Comparison of ENCODE assay signal across 1 cellular context in the genomic region with DNA sequence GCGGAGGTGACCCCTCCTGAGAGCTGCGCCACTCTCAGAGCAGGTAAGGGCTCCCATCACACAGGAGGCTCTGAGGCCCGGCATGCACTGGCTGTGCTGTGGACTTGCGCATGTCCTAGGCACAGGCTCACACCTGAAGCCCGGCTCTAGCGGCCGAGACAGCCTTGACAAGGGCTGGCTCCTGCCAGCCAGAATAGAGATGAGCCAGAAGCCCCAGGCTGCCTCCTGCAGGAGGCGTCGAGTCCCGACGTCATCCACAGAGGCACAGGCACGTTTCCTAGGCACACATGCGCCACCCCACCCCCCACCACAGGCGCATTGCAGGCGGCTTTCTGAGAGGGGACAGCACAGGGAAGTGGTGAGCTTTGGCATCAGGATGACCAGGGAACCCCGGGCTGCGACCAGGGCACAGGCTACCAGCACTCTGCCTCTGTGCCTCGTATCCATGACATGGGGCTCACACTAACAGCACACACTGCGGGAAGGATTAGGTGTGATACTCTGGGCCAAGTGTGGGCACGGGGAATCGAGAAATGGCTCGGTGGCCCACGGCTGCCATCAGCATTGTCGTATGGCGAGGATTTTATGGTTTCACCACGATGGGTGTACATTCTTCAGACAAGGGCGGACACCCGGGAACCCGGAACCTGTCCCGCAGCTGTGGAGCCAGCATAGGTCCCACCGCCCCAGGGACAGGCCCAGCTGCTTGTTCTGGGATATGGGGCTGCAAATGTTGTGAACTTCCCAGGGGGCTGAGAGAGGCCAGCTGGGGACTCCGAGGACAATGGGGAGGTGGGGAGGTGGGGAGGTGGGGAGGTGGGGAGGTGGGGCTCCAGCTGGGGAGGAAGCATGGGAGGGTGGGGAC.
TF ChIP-seq lines count a peak whose summit lies in the region.

No MANE protein-coding gene starts in this region.

TF ChIP-seq in K562, 482 proteins besides CTCF, POLR2A, EP300 and RAD21:
- TF ChIP-seq, protein P1, sequence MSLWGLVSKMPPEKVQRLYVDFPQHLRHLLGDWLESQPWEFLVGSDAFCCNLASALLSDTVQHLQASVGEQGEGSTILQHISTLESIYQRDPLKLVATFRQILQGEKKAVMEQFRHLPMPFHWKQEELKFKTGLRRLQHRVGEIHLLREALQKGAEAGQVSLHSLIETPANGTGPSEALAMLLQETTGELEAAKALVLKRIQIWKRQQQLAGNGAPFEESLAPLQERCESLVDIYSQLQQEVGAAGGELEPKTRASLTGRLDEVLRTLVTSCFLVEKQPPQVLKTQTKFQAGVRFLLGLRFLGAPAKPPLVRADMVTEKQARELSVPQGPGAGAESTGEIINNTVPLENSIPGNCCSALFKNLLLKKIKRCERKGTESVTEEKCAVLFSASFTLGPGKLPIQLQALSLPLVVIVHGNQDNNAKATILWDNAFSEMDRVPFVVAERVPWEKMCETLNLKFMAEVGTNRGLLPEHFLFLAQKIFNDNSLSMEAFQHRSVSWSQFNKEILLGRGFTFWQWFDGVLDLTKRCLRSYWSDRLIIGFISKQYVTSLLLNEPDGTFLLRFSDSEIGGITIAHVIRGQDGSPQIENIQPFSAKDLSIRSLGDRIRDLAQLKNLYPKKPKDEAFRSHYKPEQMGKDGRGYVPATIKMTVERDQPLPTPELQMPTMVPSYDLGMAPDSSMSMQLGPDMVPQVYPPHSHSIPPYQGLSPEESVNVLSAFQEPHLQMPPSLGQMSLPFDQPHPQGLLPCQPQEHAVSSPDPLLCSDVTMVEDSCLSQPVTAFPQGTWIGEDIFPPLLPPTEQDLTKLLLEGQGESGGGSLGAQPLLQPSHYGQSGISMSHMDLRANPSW (CRISPR knock-in tag; IDR thresholded peaks at IDR 0.05): no peak
- TF ChIP-seq NUFIP1 (IDR thresholded peaks at IDR 0.05; ENCODE audit: partially characterized antibody): no peak
- no peak for TF ChIP-seq HIVEP1 (CRISPR knock-in tag; IDR thresholded peaks at IDR 0.05)
- TF ChIP-seq PHF20 (IDR thresholded peaks at IDR 0.05; ENCODE audit: partially characterized antibody): no peak
- no peak for TF ChIP-seq KLF6 (CRISPR knock-in tag; IDR thresholded peaks at IDR 0.05; ENCODE audit: borderline replicate concordance)
- no peak for TF ChIP-seq RBBP5 (IDR thresholded peaks at IDR 0.05; ENCODE audit: borderline replicate concordance, insufficient read depth, low read length, poor library complexity, severe bottlenecking)
- TF ChIP-seq, protein P2, sequence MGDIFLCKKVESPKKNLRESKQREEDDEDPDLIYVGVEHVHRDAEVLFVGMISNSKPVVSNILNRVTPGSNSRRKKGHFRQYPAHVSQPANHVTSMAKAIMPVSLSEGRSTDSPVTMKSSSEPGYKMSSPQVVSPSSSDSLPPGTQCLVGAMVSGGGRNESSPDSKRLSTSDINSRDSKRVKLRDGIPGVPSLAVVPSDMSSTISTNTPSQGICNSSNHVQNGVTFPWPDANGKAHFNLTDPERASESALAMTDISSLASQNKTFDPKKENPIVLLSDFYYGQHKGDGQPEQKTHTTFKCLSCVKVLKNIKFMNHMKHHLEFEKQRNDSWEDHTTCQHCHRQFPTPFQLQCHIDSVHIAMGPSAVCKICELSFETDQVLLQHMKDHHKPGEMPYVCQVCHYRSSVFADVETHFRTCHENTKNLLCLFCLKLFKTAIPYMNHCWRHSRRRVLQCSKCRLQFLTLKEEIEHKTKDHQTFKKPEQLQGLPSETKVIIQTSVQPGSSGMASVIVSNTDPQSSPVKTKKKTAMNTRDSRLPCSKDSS (IDR thresholded peaks at IDR 0.05; ENCODE audit: low read depth, partially characterized antibody): no peak
- peak; percentile 51 for TF ChIP-seq CREM (IDR thresholded peaks at IDR 0.05; ENCODE audit: low read depth)
- TF ChIP-seq STAT5A (IDR thresholded peaks at IDR 0.05; ENCODE audit: borderline replicate concordance, low read length): no peak
- TF ChIP-seq, protein P3, sequence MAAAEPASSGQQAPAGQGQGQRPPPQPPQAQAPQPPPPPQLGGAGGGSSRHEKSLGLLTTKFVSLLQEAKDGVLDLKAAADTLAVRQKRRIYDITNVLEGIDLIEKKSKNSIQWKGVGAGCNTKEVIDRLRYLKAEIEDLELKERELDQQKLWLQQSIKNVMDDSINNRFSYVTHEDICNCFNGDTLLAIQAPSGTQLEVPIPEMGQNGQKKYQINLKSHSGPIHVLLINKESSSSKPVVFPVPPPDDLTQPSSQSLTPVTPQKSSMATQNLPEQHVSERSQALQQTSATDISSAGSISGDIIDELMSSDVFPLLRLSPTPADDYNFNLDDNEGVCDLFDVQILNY (CRISPR knock-in tag; IDR thresholded peaks at IDR 0.05): no peak
- peak; percentile 55 to 57 for TF ChIP-seq NRF1 (conservative IDR thresholded peaks at IDR 0.05 in 1 of 2, IDR thresholded peaks at IDR 0.05 in 1 of 2)
- TF ChIP-seq, protein P4, sequence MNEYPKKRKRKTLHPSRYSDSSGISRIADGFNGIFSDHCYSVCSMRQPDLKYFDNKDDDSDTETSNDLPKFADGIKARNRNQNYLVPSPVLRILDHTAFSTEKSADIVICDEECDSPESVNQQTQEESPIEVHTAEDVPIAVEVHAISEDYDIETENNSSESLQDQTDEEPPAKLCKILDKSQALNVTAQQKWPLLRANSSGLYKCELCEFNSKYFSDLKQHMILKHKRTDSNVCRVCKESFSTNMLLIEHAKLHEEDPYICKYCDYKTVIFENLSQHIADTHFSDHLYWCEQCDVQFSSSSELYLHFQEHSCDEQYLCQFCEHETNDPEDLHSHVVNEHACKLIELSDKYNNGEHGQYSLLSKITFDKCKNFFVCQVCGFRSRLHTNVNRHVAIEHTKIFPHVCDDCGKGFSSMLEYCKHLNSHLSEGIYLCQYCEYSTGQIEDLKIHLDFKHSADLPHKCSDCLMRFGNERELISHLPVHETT (CRISPR knock-in tag; conservative IDR thresholded peaks at IDR 0.05 in 1 of 2, IDR thresholded peaks at IDR 0.05 in 1 of 2): no peak
- TF ChIP-seq PURB (CRISPR knock-in tag; IDR thresholded peaks at IDR 0.05; ENCODE audit: low read depth): no peak
